24 cellular contexts compared by ENCODE assay signal in the genomic region with DNA sequence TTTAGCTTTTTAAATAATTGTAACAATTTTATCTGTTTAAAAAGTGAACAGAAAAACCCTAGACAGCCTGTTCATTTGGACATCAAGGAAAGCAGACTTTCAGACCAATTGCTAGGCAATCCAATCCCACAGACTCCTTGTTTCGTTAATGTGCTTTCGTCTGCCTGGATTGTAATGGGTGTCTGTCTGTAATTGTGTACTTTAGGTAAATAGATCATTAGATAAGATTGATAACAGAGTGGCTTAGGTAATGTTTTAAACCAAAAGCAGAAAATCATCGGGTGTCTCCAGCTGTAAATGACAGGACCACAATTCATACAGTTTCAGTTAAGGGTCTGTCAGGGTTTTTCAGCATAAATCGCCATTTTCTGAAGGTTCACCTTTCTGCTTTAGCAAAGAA. TPM values are rescaled to one million over a fixed set of nuclear protein-coding genes. Genes with fewer than 3 reads are reported as not detected.
DNase-seq lines count a peak whose midpoint lies in the region; FAIRE-seq and TF ChIP-seq lines count a peak whose summit lies in the region.
"Had no signal": no experiment of that assay in that cellular context is flagged by ENCODE, and none has a peak within 500 bp of the region (broad histone marks: within the 10 kb centered on the region; RNA-seq: fewer than 3 reads in every experiment).

No MANE protein-coding gene starts in this region.

- H3K9me3 ChIP-seq in SJCRH30 (replicated peaks) = no peaks in the 10 kb centered on the region
- H3K9me3 ChIP-seq: mucosa of descending colon had no signal

- H3K27ac ChIP-seq in SJCRH30 = no peak overlapping the region
- H3K27ac ChIP-seq: heart right ventricle, neural progenitor cell, skin epidermis, tibial nerve, WERI-Rb-1 had no signal

- peaks cover 3% of the 10 kb centered on the region for H3K4me1 Mint-ChIP-seq in glutamatergic neuron (ENCODE audit: low read depth, unreplicated experiment)

- DNase-seq in DMS79 (lab: John Stamatoyannopoulos, UW) (peak; percentile 89), NCI-H187 (lab: John Stamatoyannopoulos, UW) (peak; percentile 22 to 88), NCI-H510A treated with DMSO at 0.1 percent for 48 hours (lab: John Stamatoyannopoulos, UW) (peak; percentile 89), glutamatergic neuron (no peak), GM19239 (ENCODE audit: insufficient read length, low spot score) (no peak), occipital lobe (lab: John Stamatoyannopoulos, UW) (no peak), SJCRH30 (no peak), NCI-H1694 treated with DMSO at 0.1 percent for 48 hours (lab: John Stamatoyannopoulos, UW) (no peak)
- DNase-seq: activated gamma-delta T cell; cortex of kidney; GDM1; heart right ventricle; HFFc6; mucosa of descending colon; PC-3; SHP77; stimulated activated naive CD8-positive, alpha-beta T cell treated with anti-CD3 and anti-CD28 coated beads, Interleukin-15, Interleukin-2, amounts not matched to agents 100 U/mL and 50 U/mL, for 24 hours; WERI-Rb-1 had no signal

- no peak for TF ChIP-seq CTCF in glutamatergic neuron (IDR thresholded peaks at IDR 0.05; ENCODE audit: partially characterized antibody, unreplicated experiment)

- H3K27me3 ChIP-seq in SJCRH30 = no peaks in the 10 kb centered on the region
- H3K27me3 ChIP-seq: heart right ventricle, neural progenitor cell, tibial nerve had no signal

- H3K36me3 Mint-ChIP-seq in glutamatergic neuron (ENCODE audit: unreplicated experiment) = peaks cover 40% of the 10 kb centered on the region

- no peaks in the 10 kb centered on the region for H3K36me3 ChIP-seq in SJCRH30
- H3K36me3 ChIP-seq: heart right ventricle, neural progenitor cell, tibial nerve, WERI-Rb-1 had no signal

- peak overlapping the region; percentile 12 for H3K4me3 Mint-ChIP-seq in glutamatergic neuron (ENCODE audit: unreplicated experiment)
- H3K4me3 Mint-ChIP-seq: HFFc6; neural progenitor cell; T-helper 1 cell treated with Interleukin-12 subunit alpha and Interleukin-12 subunit beta and Interleukin-4 antibody, amounts not matched to agents 30 μg/mL and 1 μg/mL, for 36 hours had no signal

- H3K27me3 Mint-ChIP-seq in glutamatergic neuron (ENCODE audit: unreplicated experiment) = peaks cover 7% of the 10 kb centered on the region

- no peak for FAIRE-seq in GM19239 (lab: Jason Lieb, UNC)
- FAIRE-seq: endothelial cell of umbilical vein had no signal

- peaks cover 4% of the 10 kb centered on the region for H3K9me3 Mint-ChIP-seq in glutamatergic neuron (ENCODE audit: unreplicated experiment)

- H3K4me1 ChIP-seq in SJCRH30 = no peaks in the 10 kb centered on the region
- H3K4me1 ChIP-seq: heart right ventricle, tibial nerve had no signal

- H3K27ac Mint-ChIP-seq in glutamatergic neuron (ENCODE audit: unreplicated experiment) = no peak overlapping the region
- H3K27ac Mint-ChIP-seq: HFFc6; neural progenitor cell; T-helper 1 cell treated with Interleukin-12 subunit alpha and Interleukin-12 subunit beta and Interleukin-4 antibody, amounts not matched to agents 30 μg/mL and 1 μg/mL, for 36 hours had no signal

- H3K4me3 ChIP-seq in SJCRH30 = no peak overlapping the region
- H3K4me3 ChIP-seq: heart right ventricle, mucosa of descending colon, neural progenitor cell, skin epidermis, tibial nerve had no signal

RNA-seq across cellular contexts. Expression of gene CCDC60, which starts 19.7 kb away (rescaled TPM):
- total RNA-seq in glutamatergic neuron (ENCODE audit: unreplicated experiment) (3.8 TPM), occipital lobe (not detected)
- 0.04 TPM in 1 of 2 replicates, not detected in the other for total RNA-seq in SJCRH30 (2014; rRNA removed; shearing (Covaris generic))
- total RNA-seq: endothelial cell of umbilical vein, heart right ventricle, HFFc6, lower leg skin, PC-3, tibial nerve had no signal

Comparison
In these comparisons a context has a peak if more than half of its experiments do, and no peak if none do; other contexts are left out.
1. DNase-seq: peak in DMS79 (single experiment), NCI-H187 (2 of 2) and NCI-H510A treated with DMSO at 0.1 percent for 48 hours (single experiment); none in glutamatergic neuron (single experiment), GM19239 (single experiment), occipital lobe (single experiment), SJCRH30 (0 of 2) and NCI-H1694 treated with DMSO at 0.1 percent for 48 hours (single experiment).